In genomic region chr1:20194770-20195463, GRCh38 we compare ENCODE assay signal across 8 cellular contexts.
A peak's percentile ranks its signal among the peaks of the same experiment; 100 is the strongest.
DNase-seq lines count a peak whose midpoint lies in the region; ATAC-seq and FAIRE-seq lines count a peak whose summit lies in the region.

No MANE protein-coding gene starts in this region.

- peaks cover 0 to 10% of the 10 kb centered on the region in 2 donors for H3K36me3 ChIP-seq in mucosa of rectum (ENCODE audit: control insufficient read depth in 2 of 2, insufficient read depth in 2 of 2, low read length in 2 of 2)

- ATAC-seq in stimulated activated effector memory CD8-positive, alpha-beta T cell treated with anti-CD3 and anti-CD28 coated beads, Interleukin-12 subunit alpha, Interleukin-12 subunit beta, amount 100 ng/mL, for 72 hours = peak; percentile 87
- ATAC-seq in GM19023 (IDR thresholded peaks at IDR 0.05; ENCODE audit: unreplicated experiment) = no peak

- no peaks in the 10 kb centered on the region for H3K27me3 ChIP-seq in mucosa of rectum (ENCODE audit: control insufficient read depth in 2 of 2, insufficient read depth in 2 of 2, low read length in 2 of 2)

- FAIRE-seq in endometrium (lab: Jason Lieb, UNC) = peak; percentile 82

- H3K9ac ChIP-seq in mucosa of rectum (ENCODE audit: low read depth in 1 of 2, low read length in 2 of 2) = no peak overlapping the region

- no peaks in the 10 kb centered on the region for H3K36me3 Mint-ChIP-seq in stimulated activated effector memory CD8-positive, alpha-beta T cell treated with anti-CD3 and anti-CD28 coated beads, Interleukin-12 subunit alpha, Interleukin-12 subunit beta, amount 100 ng/mL, for 72 hours

- H3K9me3 ChIP-seq in mucosa of rectum (ENCODE audit: control insufficient read depth in 2 of 2, low read length in 2 of 2) = no peaks in the 10 kb centered on the region

- peaks cover 3 to 28% of the 10 kb centered on the region in 2 donors for H3K4me1 ChIP-seq in mucosa of rectum (ENCODE audit: control insufficient read depth in 2 of 2, insufficient read depth in 2 of 2, low read length in 2 of 2)

- peaks cover 6% of the 10 kb centered on the region for H3K4me1 Mint-ChIP-seq in stimulated activated effector memory CD8-positive, alpha-beta T cell treated with anti-CD3 and anti-CD28 coated beads, Interleukin-12 subunit alpha, Interleukin-12 subunit beta, amount 100 ng/mL, for 72 hours

- peak overlapping the region; percentile 14 to 51 for H3K27ac ChIP-seq in mucosa of rectum (ENCODE audit: low read depth in 2 of 2, low read length in 2 of 2)

- H3K4me3 ChIP-seq in mucosa of rectum (ENCODE audit: low read length in 2 of 2) = peak overlapping the region; percentile 33 to 49

- no peak overlapping the region for H3K4me3 Mint-ChIP-seq in stimulated activated effector memory CD8-positive, alpha-beta T cell treated with anti-CD3 and anti-CD28 coated beads, Interleukin-12 subunit alpha, Interleukin-12 subunit beta, amount 100 ng/mL, for 72 hours

- no peak overlapping the region for H3K27ac Mint-ChIP-seq in stimulated activated effector memory CD8-positive, alpha-beta T cell treated with anti-CD3 and anti-CD28 coated beads, Interleukin-12 subunit alpha, Interleukin-12 subunit beta, amount 100 ng/mL, for 72 hours

- H3K9me3 Mint-ChIP-seq in stimulated activated effector memory CD8-positive, alpha-beta T cell treated with anti-CD3 and anti-CD28 coated beads, Interleukin-12 subunit alpha, Interleukin-12 subunit beta, amount 100 ng/mL, for 72 hours = no peaks in the 10 kb centered on the region

- DNase-seq in NCI-H524 (lab: John Stamatoyannopoulos, UW) (peak; percentile 26 to 36), NCI-H524 treated with DMSO at 0.1 percent for 48 hours (lab: John Stamatoyannopoulos, UW) (no peak), NCI-H748 (lab: John Stamatoyannopoulos, UW; ENCODE audit: unreplicated experiment) (peak; percentile 40)
- DNase-seq in activated CD8-positive, alpha-beta memory T cell treated with anti-CD3 and anti-CD28 coated beads for 24 hours = peak; percentile 89
- DNase-seq in stimulated activated effector memory CD8-positive, alpha-beta T cell treated with anti-CD3 and anti-CD28 coated beads, Interleukin-12 subunit alpha, Interleukin-12 subunit beta, amount 100 ng/mL, for 72 hours (ENCODE audit: low spot score in 2 of 2) = peak; percentile 60 to 80
